In the genomic region with DNA sequence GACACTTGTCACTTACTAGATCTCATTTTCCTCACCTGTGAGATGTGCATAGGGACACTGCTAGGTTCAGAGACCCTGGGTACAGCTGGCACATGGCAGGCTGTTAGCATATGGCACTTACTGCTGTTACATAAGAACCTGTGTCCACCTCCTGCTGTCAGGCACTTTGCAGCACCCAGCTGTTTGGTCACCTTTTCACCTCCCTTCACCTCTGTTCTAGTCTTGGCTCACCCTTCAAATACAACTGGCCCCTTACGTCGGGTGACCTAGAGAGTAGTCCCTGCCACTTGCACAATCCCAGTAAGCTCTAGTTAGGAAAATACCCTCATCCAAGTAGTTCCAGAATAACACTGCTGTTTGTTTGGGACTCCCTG, we compare ENCODE assay signal across 9 cellular contexts.
DNase-seq lines count a peak whose midpoint lies in the region; ATAC-seq and TF ChIP-seq lines count a peak whose summit lies in the region.
"Had no signal": no experiment of that assay in that cellular context is flagged by ENCODE, and none has a peak within 500 bp of the region (broad histone marks: within the 10 kb centered on the region; RNA-seq: fewer than 3 reads in every experiment).

No MANE protein-coding gene starts in this region.

- no peaks in the 10 kb centered on the region for H3K36me3 Mint-ChIP-seq in activated naive CD8-positive, alpha-beta T cell treated with anti-CD3 and anti-CD28 coated beads, Interleukin-2, amount 10 ng/mL, durations not matched to agents 7 days and 5 days
- no peaks in the 10 kb centered on the region for H3K36me3 Mint-ChIP-seq in activated CD8-positive, alpha-beta T cell treated with anti-CD3 and anti-CD28 coated beads for 36 hours (ENCODE audit: low read depth)
- H3K36me3 Mint-ChIP-seq: naive B cell had no signal

- peaks cover 12% of the 10 kb centered on the region for H3K27me3 Mint-ChIP-seq in activated naive CD8-positive, alpha-beta T cell treated with anti-CD3 and anti-CD28 coated beads, Interleukin-2, amount 10 ng/mL, durations not matched to agents 7 days and 5 days
- H3K27me3 Mint-ChIP-seq in activated CD8-positive, alpha-beta T cell treated with anti-CD3 and anti-CD28 coated beads for 36 hours, result peaks cover 6% of the 10 kb centered on the region

- no peak overlapping the region for H3K4me3 ChIP-seq in liver (ENCODE audit: low read depth in 1 of 3, low read length in 3 of 3)
- peak overlapping the region; percentile 57 to 72 for H3K4me3 ChIP-seq in stomach smooth muscle (ENCODE audit: low read length in 2 of 2)

- no peaks in the 10 kb centered on the region for H3K27me3 ChIP-seq in liver (ENCODE audit: control insufficient read depth in 4 of 4, insufficient read depth in 4 of 4, low read length in 3 of 4)
- H3K27me3 ChIP-seq in stomach smooth muscle (ENCODE audit: control insufficient read depth in 1 of 2, insufficient read depth in 2 of 2, low read length in 2 of 2), result no peaks in the 10 kb centered on the region

- CTCF ChIA-PET in activated CD8-positive, alpha-beta T cell treated with anti-CD3 and anti-CD28 coated beads for 36 hours (lab: Charles Lee), result interaction anchor here (0.7 to 2.6 kb wide), 13 partner anchors 9 to 432 kb away, joined by 3 to 22 read pairs (median 4); no protein-coding TSS in a partner anchor

- 17% methylated on average over 2 of the region's 2 CpGs for WGBS in liver

- H3K4me3 Mint-ChIP-seq in activated naive CD8-positive, alpha-beta T cell treated with anti-CD3 and anti-CD28 coated beads, Interleukin-2, amount 10 ng/mL, durations not matched to agents 7 days and 5 days, result peak overlapping the region; percentile 20
- no peak overlapping the region for H3K4me3 Mint-ChIP-seq in activated CD8-positive, alpha-beta T cell treated with anti-CD3 and anti-CD28 coated beads for 36 hours
- H3K4me3 Mint-ChIP-seq: naive B cell had no signal

- no peaks in the 10 kb centered on the region for H3K9me3 Mint-ChIP-seq in activated naive CD8-positive, alpha-beta T cell treated with anti-CD3 and anti-CD28 coated beads, Interleukin-2, amount 10 ng/mL, durations not matched to agents 7 days and 5 days
- H3K9me3 Mint-ChIP-seq in activated CD8-positive, alpha-beta T cell treated with anti-CD3 and anti-CD28 coated beads for 36 hours, result no peaks in the 10 kb centered on the region
- H3K9me3 Mint-ChIP-seq: H9, naive B cell had no signal

- TF ChIP-seq CTCF in liver (IDR thresholded peaks at IDR 0.05; ENCODE audit: low read depth, low read length, missing input control), result no peak
- TF ChIP-seq CTCF in activated CD8-positive, alpha-beta T cell treated with anti-CD3 and anti-CD28 coated beads for 36 hours (IDR thresholded peaks at IDR 0.05), result no peak

- H3K4me1 ChIP-seq in liver (ENCODE audit: control insufficient read depth in 4 of 4, insufficient read depth in 4 of 4, low read length in 3 of 4) (peaks cover 2 to 10% (median 9%) of the 10 kb centered on the region in 4 donors), stomach smooth muscle (ENCODE audit: control insufficient read depth, insufficient read depth, low read length) (peaks cover 34% of the 10 kb centered on the region)

- POLR2A ChIA-PET in activated naive CD8-positive, alpha-beta T cell treated with anti-CD3 and anti-CD28 coated beads, Interleukin-2, amount 10 ng/mL, durations not matched to agents 7 days and 5 days (lab: Charles Lee), result no interaction called here
- POLR2A ChIA-PET in activated CD8-positive, alpha-beta T cell treated with anti-CD3 and anti-CD28 coated beads for 36 hours (lab: Charles Lee), result interaction anchor here (0.8 to 1.1 kb wide), 2 partner anchors 12 to 14 kb away, joined by 3 read pairs; no protein-coding TSS in a partner anchor

- H3K36me3 ChIP-seq in liver (ENCODE audit: control insufficient read depth in 4 of 4, insufficient read depth in 3 of 4, low read depth in 1 of 4, low read length in 3 of 4) (no peaks in the 10 kb centered on the region), stomach smooth muscle (ENCODE audit: control insufficient read depth in 2 of 2, insufficient read depth in 2 of 2, low read length in 2 of 2) (no peaks in the 10 kb centered on the region)

- intact Hi-C loops in activated CD8-positive, alpha-beta T cell treated with anti-CD3 and anti-CD28 coated beads for 36 hours (cut with micrococcal nuclease), result loop anchor here (5.0 kb wide), 1 partner anchor 428 kb away; no protein-coding TSS in a partner anchor

- peaks cover 15% of the 10 kb centered on the region for H3K4me1 Mint-ChIP-seq in activated naive CD8-positive, alpha-beta T cell treated with anti-CD3 and anti-CD28 coated beads, Interleukin-2, amount 10 ng/mL, durations not matched to agents 7 days and 5 days
- H3K4me1 Mint-ChIP-seq in activated CD8-positive, alpha-beta T cell treated with anti-CD3 and anti-CD28 coated beads for 36 hours (ENCODE audit: low read depth), result peaks cover 34% of the 10 kb centered on the region

- H3K9ac ChIP-seq in liver (ENCODE audit: low read depth in 1 of 2, low read length in 2 of 2) (no peak overlapping the region), stomach smooth muscle (ENCODE audit: low read length in 2 of 2) (no peak overlapping the region)

- no peaks in the 10 kb centered on the region for H3K9me3 ChIP-seq in liver (ENCODE audit: control insufficient read depth in 4 of 4, low read length in 3 of 4)
- H3K9me3 ChIP-seq in stomach smooth muscle (ENCODE audit: control insufficient read depth in 2 of 2, low read length in 2 of 2), result no peaks in the 10 kb centered on the region

- peak; percentile 20 for DNase-seq in HT-29 (ENCODE audit: low spot score)
- DNase-seq in activated naive CD8-positive, alpha-beta T cell treated with anti-CD3 and anti-CD28 coated beads, Interleukin-2, amount 10 ng/mL, durations not matched to agents 7 days and 5 days, result no peak
- no peak for DNase-seq in NCI-H128 (lab: John Stamatoyannopoulos, UW; ENCODE audit: unreplicated experiment)
- no peak for DNase-seq in activated CD8-positive, alpha-beta T cell treated with anti-CD3 and anti-CD28 coated beads for 36 hours

- no peak for TF ChIP-seq RAD21 in liver (IDR thresholded peaks at IDR 0.05)

- ATAC-seq in activated naive CD8-positive, alpha-beta T cell treated with anti-CD3 and anti-CD28 coated beads, Interleukin-2, amount 10 ng/mL, durations not matched to agents 7 days and 5 days (ENCODE audit: low read depth), result no peak
- no peak for ATAC-seq in activated CD8-positive, alpha-beta T cell treated with anti-CD3 and anti-CD28 coated beads for 36 hours
- no peak for ATAC-seq in GM21423 (IDR thresholded peaks at IDR 0.05; ENCODE audit: unreplicated experiment)

- no peak overlapping the region for H3K27ac Mint-ChIP-seq in activated naive CD8-positive, alpha-beta T cell treated with anti-CD3 and anti-CD28 coated beads, Interleukin-2, amount 10 ng/mL, durations not matched to agents 7 days and 5 days
- no peak overlapping the region for H3K27ac Mint-ChIP-seq in activated CD8-positive, alpha-beta T cell treated with anti-CD3 and anti-CD28 coated beads for 36 hours
- H3K27ac Mint-ChIP-seq: H9, naive B cell had no signal

- H3K27ac ChIP-seq in liver (ENCODE audit: low read depth in 1 of 2, low read length in 2 of 2) (no peak overlapping the region), stomach smooth muscle (ENCODE audit: low read length) (no peak overlapping the region)

TF ChIP-seq in liver, 16 proteins besides CTCF, POLR2A, EP300 and RAD21:
- TF ChIP-seq GABPA (IDR thresholded peaks at IDR 0.05 in 1 of 2, conservative IDR thresholded peaks at IDR 0.05 in 1 of 2) (no peak), HNF4A (conservative IDR thresholded peaks at IDR 0.05) (peak in 1 of 2 donors; percentile 21), HNF4G (IDR thresholded peaks at IDR 0.05) (no peak), TAF1 (conservative IDR thresholded peaks at IDR 0.05) (no peak), NR2F2 (IDR thresholded peaks at IDR 0.05) (peak; percentile 83), RXRA (IDR thresholded peaks at IDR 0.05) (peak; percentile 19 to 38)

Comparison
In these comparisons a context has a peak if more than half of its experiments do, and no peak if none do; other contexts are left out.
1. H3K4me3 ChIP-seq: peak in stomach smooth muscle (2 of 2); none in liver (0 of 3).